In the genomic region with DNA sequence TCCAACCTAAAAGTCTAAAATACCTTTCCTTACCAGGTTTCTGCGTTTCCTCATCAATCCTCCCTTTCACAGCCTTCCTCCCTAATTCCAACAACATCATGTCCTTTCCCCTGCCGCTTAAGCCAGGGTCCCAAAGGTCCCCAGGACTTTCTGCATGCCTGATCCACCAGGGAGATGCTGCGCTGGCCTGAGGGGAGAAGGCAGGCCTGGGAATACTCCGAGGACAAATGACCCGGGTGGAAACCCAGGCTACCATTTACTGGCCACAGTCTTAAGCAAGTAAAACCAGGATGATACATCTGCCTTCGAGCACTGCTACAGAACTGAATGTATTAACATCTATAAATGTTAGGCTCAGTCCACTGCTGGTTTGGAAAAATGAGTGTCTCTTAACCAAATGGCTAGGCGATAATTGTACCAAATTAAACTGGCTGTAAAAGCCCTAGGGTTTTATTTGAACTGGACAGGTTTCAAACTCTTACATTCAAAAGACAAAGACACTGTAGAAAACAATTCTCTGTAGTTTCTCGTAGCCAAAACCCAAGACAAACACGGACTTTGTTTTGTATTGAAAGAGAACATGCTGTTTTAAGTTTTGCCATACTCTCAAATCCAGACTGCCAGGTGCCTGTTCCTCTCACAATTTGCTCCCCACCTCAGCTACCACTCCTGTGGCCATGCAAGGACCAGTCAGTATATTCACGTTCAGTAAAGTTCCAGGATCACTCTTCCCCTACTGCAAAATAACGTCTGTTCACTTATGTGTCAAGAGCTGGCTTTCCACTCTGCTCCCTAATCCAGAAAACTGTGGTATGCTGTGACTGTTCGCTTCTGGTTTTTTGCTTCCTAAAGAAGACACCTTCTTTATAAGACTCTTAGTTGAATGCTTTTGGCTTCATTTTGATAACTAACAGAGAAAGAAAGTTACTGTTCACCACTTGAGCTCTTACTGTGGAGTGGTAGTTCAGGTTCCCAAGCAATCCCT, we compare ENCODE assay signal across 11 cellular contexts. TPM values are rescaled to one million over a fixed set of nuclear protein-coding genes. Genes with fewer than 3 reads are reported as not detected.
DNase-seq lines count a peak whose midpoint lies in the region; ATAC-seq and TF ChIP-seq lines count a peak whose summit lies in the region.
"Had no signal": no experiment of that assay in that cellular context is flagged by ENCODE, and none has a peak within 500 bp of the region (broad histone marks: within the 10 kb centered on the region; RNA-seq: fewer than 3 reads in every experiment).

No MANE protein-coding gene starts in this region.

- H3K36me3 ChIP-seq in SK-N-SH (replicated peaks in 1 of 2; ENCODE audit: control insufficient read depth in 1 of 2, insufficient read depth in 2 of 2, low read length in 1 of 2) (peaks cover 12 to 13% of the 10 kb centered on the region in 2 experiments), colonic mucosa (no peaks in the 10 kb centered on the region), mesodermal cell (ENCODE audit: control insufficient read depth, insufficient read depth, low read length) (peaks cover 20% of the 10 kb centered on the region), tibial nerve (peaks cover 0 to 21% (median 4%) of the 10 kb centered on the region in 3 donors)

- peak overlapping the region; percentile 97 to 99 for H3K27ac ChIP-seq in SK-N-SH (ENCODE audit: low read depth in 2 of 2, low read length in 1 of 2)
- H3K27ac ChIP-seq in colonic mucosa, result peak overlapping the region; percentile 49
- H3K27ac ChIP-seq in mesodermal cell (ENCODE audit: low read depth, low read length, severe bottlenecking), result peak overlapping the region; percentile 99
- H3K27ac ChIP-seq in tibial nerve, result peak overlapping the region; percentile 17 to 88 (median 66)
- H3K27ac ChIP-seq: HL-60 had no signal

- H4K20me1 ChIP-seq in SK-N-SH (ENCODE audit: insufficient read depth), result no peaks in the 10 kb centered on the region

- WGBS in SK-N-SH (ENCODE audit: low lambda C conversion rate), result 82% methylated on average over 12 of the region's 12 CpGs
- WGBS in mesodermal cell (ENCODE audit: insufficient coverage in 2 of 2), 2 experiments, result 76 to 83% methylated on average over 8 of the region's 12 CpGs
- WGBS in tibial nerve, 2 donors, result 49 to 54% methylated on average over 12 of the region's 12 CpGs

- H3K27me3 ChIP-seq in SK-N-SH (ENCODE audit: insufficient read depth) (no peaks in the 10 kb centered on the region), colonic mucosa (no peaks in the 10 kb centered on the region), tibial nerve (no peaks in the 10 kb centered on the region)

- DNase-seq in SK-N-SH (peak; percentile 62), colonic mucosa (no peak), tibial nerve (ENCODE audit: low spot score in 2 of 2) (no peak), T-helper 9 cell (no peak)
- DNase-seq in stimulated activated CD4-positive, alpha-beta T cell treated with anti-CD3 and anti-CD28 coated beads, Interleukin-4, amount 100 ng/mL, for 4 hours, result no peak
- no peak for DNase-seq in NK-92 treated with Interleukin-12 subunit alpha and Interleukin-12 subunit beta, amount 100 ng/mL, for 24 hours (lab: John Stamatoyannopoulos, UW)
- DNase-seq: NCI-H345; stimulated activated naive CD8-positive, alpha-beta T cell treated with anti-CD3 and anti-CD28 coated beads, Interleukin-15, Interleukin-2, amounts not matched to agents 100 U/mL and 50 U/mL, for 24 hours had no signal

- no peak for ATAC-seq in SK-N-SH treated with all-trans-retinoic acid at 6 μM for 48 hours
- ATAC-seq: stimulated activated naive CD8-positive, alpha-beta T cell treated with anti-CD3 and anti-CD28 coated beads, Interleukin-15, Interleukin-2, amounts not matched to agents 100 U/mL and 50 U/mL, for 24 hours had no signal

- CTCF ChIA-PET in SK-N-SH (lab: Yijun Ruan, JAX), result interaction anchor here (0.6 to 10.8 kb wide), 6 partner anchors 12 to 141 kb away, joined by 3 to 122 read pairs (median 4); no protein-coding TSS in a partner anchor

- H3K4me3 ChIP-seq in SK-N-SH (ENCODE audit: low read depth in 2 of 2, low read length in 1 of 2) (no peak overlapping the region), colonic mucosa (no peak overlapping the region), mesodermal cell (ENCODE audit: extremely low read depth, insufficient read depth, low read length, poor library complexity, severe bottlenecking) (no peak overlapping the region), tibial nerve (no peak overlapping the region)

- POLR2A ChIA-PET in SK-N-SH (lab: Yijun Ruan, JAX), result no interaction called here

- no peak for TF ChIP-seq POLR2A in tibial nerve (IDR thresholded peaks at IDR 0.05)

- intact Hi-C loops in colonic mucosa (cut with DNase I), result no loop called here

- no peak for TF ChIP-seq RAD21 in SK-N-SH (IDR thresholded peaks at IDR 0.05; ENCODE audit: low read length)

- H3K9me3 ChIP-seq in SK-N-SH (no peaks in the 10 kb centered on the region), colonic mucosa (no peaks in the 10 kb centered on the region), mesodermal cell (ENCODE audit: control insufficient read depth, low read length) (no peaks in the 10 kb centered on the region), tibial nerve (no peaks in the 10 kb centered on the region)

- H3K9ac ChIP-seq in SK-N-SH (peak overlapping the region; percentile 39; the same call in 1 of the 2 replicates), colonic mucosa (ENCODE audit: low read depth in 2 of 2, low read length in 2 of 2) (peak overlapping the region in 1 of 2 donors; percentile 70)

- H3F3A ChIP-seq in SK-N-SH (replicated peaks; ENCODE audit: insufficient read depth), result peaks cover 62% of the 10 kb centered on the region

- H3K4me1 ChIP-seq in SK-N-SH (ENCODE audit: control insufficient read depth in 1 of 2, insufficient read depth in 2 of 2, low read depth in 1 of 2, low read length in 1 of 2) (peaks cover 60 to 73% of the 10 kb centered on the region in 2 experiments), colonic mucosa (peaks cover 19% of the 10 kb centered on the region), mesodermal cell (ENCODE audit: control insufficient read depth, insufficient read depth, low read length, poor library complexity, severe bottlenecking) (peaks cover 80% of the 10 kb centered on the region), tibial nerve (peaks cover 5 to 74% (median 51%) of the 10 kb centered on the region in 4 donors)

- H3K9me2 ChIP-seq in SK-N-SH, result no peaks in the 10 kb centered on the region

- H2AFZ ChIP-seq in SK-N-SH (ENCODE audit: low read depth), result no peak overlapping the region

- peak overlapping the region; percentile 58; the same call in 1 of the 2 replicates for H3K4me2 ChIP-seq in SK-N-SH

- TF ChIP-seq CTCF in SK-N-SH (IDR thresholded peaks at IDR 0.05) (no peak), colonic mucosa (IDR thresholded peaks at IDR 0.05) (no peak), tibial nerve (IDR thresholded peaks at IDR 0.05) (no peak)

- peaks cover 53% of the 10 kb centered on the region for H3K79me2 ChIP-seq in SK-N-SH (ENCODE audit: insufficient read depth)

- TF ChIP-seq EP300 in SK-N-SH (IDR thresholded peaks at IDR 0.05; ENCODE audit: borderline replicate concordance in 1 of 2, low read depth in 1 of 2, low read length in 1 of 2) (peak in 1 of 2 experiments; percentile 27; a peak in 1 of 4 replicates), tibial nerve (IDR thresholded peaks at IDR 0.05) (no peak)

TF ChIP-seq in SK-N-SH, 30 proteins besides CTCF, POLR2A, EP300 and RAD21 (continues in another document):
- TF ChIP-seq, protein P1, sequence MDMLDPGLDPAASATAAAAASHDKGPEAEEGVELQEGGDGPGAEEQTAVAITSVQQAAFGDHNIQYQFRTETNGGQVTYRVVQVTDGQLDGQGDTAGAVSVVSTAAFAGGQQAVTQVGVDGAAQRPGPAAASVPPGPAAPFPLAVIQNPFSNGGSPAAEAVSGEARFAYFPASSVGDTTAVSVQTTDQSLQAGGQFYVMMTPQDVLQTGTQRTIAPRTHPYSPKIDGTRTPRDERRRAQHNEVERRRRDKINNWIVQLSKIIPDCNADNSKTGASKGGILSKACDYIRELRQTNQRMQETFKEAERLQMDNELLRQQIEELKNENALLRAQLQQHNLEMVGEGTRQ (IDR thresholded peaks at IDR 0.05; ENCODE audit: borderline replicate concordance, low read depth, low read length), result no peak
- TF ChIP-seq YY1 (IDR thresholded peaks at IDR 0.05; ENCODE audit: low read depth) (no peak), POLR2AphosphoS5 (IDR thresholded peaks at IDR 0.05; ENCODE audit: low read depth, low read length) (no peak), MXI1 (IDR thresholded peaks at IDR 0.05; ENCODE audit: low read depth, low read length) (0 out of 2 replicates have a peak, but pooled peaks have one; percentile 12), JUND (IDR thresholded peaks at IDR 0.05) (no peak), GABPA (IDR thresholded peaks at IDR 0.05; ENCODE audit: low read depth) (no peak), FOXJ3 (CRISPR knock-in tag; IDR thresholded peaks at IDR 0.05) (no peak), RCOR1 (IDR thresholded peaks at IDR 0.05; ENCODE audit: low read length) (0 out of 2 replicates have a peak, but pooled peaks have one; percentile 30)

TF ChIP-seq in SK-N-SH treated with all-trans-retinoic acid at 6 μM for 48 hours, 23 proteins besides CTCF, POLR2A, EP300 and RAD21 (continues in another document):
- no peak for TF ChIP-seq ZFP3 (CRISPR knock-in tag; IDR thresholded peaks at IDR 0.05)

RNA-seq across cellular contexts. Expression of a gene that starts 43.1 kb away (rescaled TPM):
- polyA plus RNA-seq in SK-N-SH (2012; rRNA removed), result 222 and 287 TPM in 2 replicates
- 108 and 201 TPM in 2 replicates for polyA plus RNA-seq in SK-N-SH (2012; cell fraction: cytosol; rRNA removed)
- polyA plus RNA-seq in SK-N-SH (2012; cell fraction: nucleus; rRNA removed), result 255 and 304 TPM in 2 replicates
- total RNA-seq in colonic mucosa, result 10 to 100 TPM in 1 of 2 donors, 1 to 10 TPM in 1; 9.2 to 11.2 TPM
- 711 TPM for polyA plus RNA-seq in mesodermal cell (2013, experiment 1 of 2)
- polyA plus RNA-seq in mesodermal cell (2013, experiment 2 of 2), result 587 TPM
- total RNA-seq in tibial nerve, result 100 to 1,000 TPM in 3 of 4 donors, 10 to 100 TPM in 1; 88.8 to 197 (median 145) TPM

Comparison
In these comparisons a context has a peak if more than half of its experiments do, and no peak if none do; other contexts are left out.
1. H3K27ac ChIP-seq: peak in every context shown above with its lines; median percentile 99 in mesodermal cell; 98 in SK-N-SH; 66 in tibial nerve; 49 in colonic mucosa.
2. RNA of a gene that starts 43.1 kb away (total RNA-seq): 88.8 to 197 TPM in tibial nerve; 9.2 to 11.2 TPM in colonic mucosa; every median in the first group is over 4 times any median in the second.